12 cellular contexts compared by ENCODE assay signal in the genomic region with DNA sequence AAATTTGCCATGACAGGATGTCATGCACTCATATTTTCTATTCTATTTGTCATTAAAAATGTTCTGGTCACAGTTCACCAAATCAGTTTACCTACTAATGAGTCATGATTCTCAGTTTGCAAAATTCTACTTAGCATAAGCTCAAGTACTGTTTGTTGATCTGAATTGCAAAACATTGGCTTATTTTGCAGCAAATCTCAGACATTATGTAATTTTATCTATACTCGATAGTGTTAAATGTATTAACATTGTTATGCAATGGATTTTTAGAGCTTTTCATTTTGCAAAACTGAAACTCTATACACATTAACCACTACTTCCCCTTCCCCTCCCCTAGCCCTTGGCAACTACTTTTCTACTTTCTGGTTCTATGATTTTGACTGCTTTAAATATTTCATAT.
DNase-seq lines count a peak whose midpoint lies in the region; ATAC-seq and TF ChIP-seq lines count a peak whose summit lies in the region.
"Had no signal": no experiment of that assay in that cellular context is flagged by ENCODE, and none has a peak within 500 bp of the region (broad histone marks: within the 10 kb centered on the region; RNA-seq: fewer than 3 reads in every experiment).

No MANE protein-coding gene starts in this region.

- H3K27me3 ChIP-seq in OCI-LY3 (ENCODE audit: low read depth, low read length) (peaks cover 67% of the 10 kb centered on the region), right lobe of liver (no peaks in the 10 kb centered on the region), hepatocyte (no peaks in the 10 kb centered on the region)

- H3K79me2 ChIP-seq in OCI-LY3 (ENCODE audit: low read length) (no peaks in the 10 kb centered on the region), hepatocyte (no peaks in the 10 kb centered on the region)

- TF ChIP-seq CTCF in OCI-LY3 (IDR thresholded peaks at IDR 0.05; ENCODE audit: low read depth, low read length) = no peak
- TF ChIP-seq CTCF in right lobe of liver (IDR thresholded peaks at IDR 0.05) = no peak
- TF ChIP-seq CTCF in hepatocyte (IDR thresholded peaks at IDR 0.05; ENCODE audit: poor library complexity) = no peak
- TF ChIP-seq CTCF in GM13976 (IDR thresholded peaks at IDR 0.05; ENCODE audit: borderline replicate concordance, control extremely low read depth, extremely low read depth, insufficient read depth, missing control alignments) = no peak

- no peak overlapping the region for H2AFZ ChIP-seq in OCI-LY3 (ENCODE audit: low read depth, low read length)
- H2AFZ ChIP-seq in hepatocyte = no peak overlapping the region

- H3K9me3 ChIP-seq in OCI-LY3 (ENCODE audit: insufficient read depth, low read length) (no peaks in the 10 kb centered on the region), right lobe of liver (no peaks in the 10 kb centered on the region), hepatocyte (ENCODE audit: low read depth) (no peaks in the 10 kb centered on the region)

- H3K9ac ChIP-seq in OCI-LY3 (ENCODE audit: low read length) = no peak overlapping the region

- H4K20me1 ChIP-seq in OCI-LY3 (ENCODE audit: insufficient read depth, low read length) = no peaks in the 10 kb centered on the region
- H4K20me1 ChIP-seq in hepatocyte (ENCODE audit: insufficient read depth, poor library complexity, severe bottlenecking) = no peaks in the 10 kb centered on the region

- DNase-seq in right lobe of liver = no peak
- DNase-seq in hepatocyte (ENCODE audit: low spot score) = no peak
- DNase-seq in nucleus accumbens (lab: John Stamatoyannopoulos, UW) = no peak
- DNase-seq in GM13976 (ENCODE audit: low spot score) = no peak
- DNase-seq in NK-92 treated with Interleukin-12 subunit alpha and Interleukin-12 subunit beta, amount 100 ng/mL, for 24 hours (lab: John Stamatoyannopoulos, UW) = no peak
- DNase-seq: NCI-H1436; stimulated activated naive CD4-positive, alpha-beta T cell treated with Interleukin-2 at 50 U/mL for 16 hours had no signal

- H3K36me3 ChIP-seq in OCI-LY3 (replicated peaks; ENCODE audit: low read depth, low read length) (no peaks in the 10 kb centered on the region), right lobe of liver (no peaks in the 10 kb centered on the region), hepatocyte (replicated peaks; ENCODE audit: insufficient read depth, low read depth) (no peaks in the 10 kb centered on the region)

- in situ Hi-C loops in GM13976 (cut with MboI; ENCODE audit: low sequenced_read_pairs, unreplicated experiment) = no loop called here

- no peaks in the 10 kb centered on the region for H3K9me2 ChIP-seq in hepatocyte (replicated peaks; ENCODE audit: insufficient read depth)

- peak overlapping the region; percentile 39 for H3K4me2 ChIP-seq in OCI-LY3 (ENCODE audit: low read length)
- no peak overlapping the region for H3K4me2 ChIP-seq in hepatocyte

- no peak overlapping the region for H3K4me3 ChIP-seq in OCI-LY3 (ENCODE audit: low read length)
- no peak overlapping the region for H3K4me3 ChIP-seq in right lobe of liver
- H3K4me3 ChIP-seq in hepatocyte = no peak overlapping the region
- H3K4me3 ChIP-seq: lung, SK-N-MC had no signal

- intact Hi-C loops in right lobe of liver (cut with DNase I) = no loop called here

- TF ChIP-seq POLR2A in right lobe of liver (IDR thresholded peaks at IDR 0.05) = no peak

- WGBS in right lobe of liver (ENCODE audit: insufficient coverage, low coverage, low lambda C conversion rate, missing lambda C conversion rate) = 36% methylated on average over 1 of the region's 1 CpG
- WGBS in hepatocyte (ENCODE audit: low lambda C conversion rate, missing lambda C conversion rate) = 70% methylated on average over 1 of the region's 1 CpG

- H3K27ac ChIP-seq in OCI-LY3 (ENCODE audit: low read length) = no peak overlapping the region
- no peak overlapping the region for H3K27ac ChIP-seq in right lobe of liver
- no peak overlapping the region for H3K27ac ChIP-seq in hepatocyte
- H3K27ac ChIP-seq: SK-N-MC had no signal

- H3K4me1 ChIP-seq in OCI-LY3 (ENCODE audit: low read length) = peaks cover 16% of the 10 kb centered on the region
- peaks cover 0 to 14% (median 0%) of the 10 kb centered on the region in 4 donors for H3K4me1 ChIP-seq in right lobe of liver
- no peaks in the 10 kb centered on the region for H3K4me1 ChIP-seq in hepatocyte (ENCODE audit: insufficient read depth)

- ATAC-seq in GM18870 (IDR thresholded peaks at IDR 0.05; ENCODE audit: unreplicated experiment) (peak; percentile 61), HG02759 (IDR thresholded peaks at IDR 0.05; ENCODE audit: unreplicated experiment) (peak; percentile 80), right lobe of liver (peak in 3 of 4 donors; percentile 46 to 87 (median 59))
